ENCODE assay signal across 1 cellular context in genomic region chr2:27753744-27754588, GRCh38.
TF ChIP-seq lines count a peak whose summit lies in the region.

No MANE protein-coding gene starts in this region.

TF ChIP-seq in GM23338, 12 proteins besides CTCF, POLR2A, EP300 and RAD21 (continued from another document):
- TF ChIP-seq, protein P1, sequence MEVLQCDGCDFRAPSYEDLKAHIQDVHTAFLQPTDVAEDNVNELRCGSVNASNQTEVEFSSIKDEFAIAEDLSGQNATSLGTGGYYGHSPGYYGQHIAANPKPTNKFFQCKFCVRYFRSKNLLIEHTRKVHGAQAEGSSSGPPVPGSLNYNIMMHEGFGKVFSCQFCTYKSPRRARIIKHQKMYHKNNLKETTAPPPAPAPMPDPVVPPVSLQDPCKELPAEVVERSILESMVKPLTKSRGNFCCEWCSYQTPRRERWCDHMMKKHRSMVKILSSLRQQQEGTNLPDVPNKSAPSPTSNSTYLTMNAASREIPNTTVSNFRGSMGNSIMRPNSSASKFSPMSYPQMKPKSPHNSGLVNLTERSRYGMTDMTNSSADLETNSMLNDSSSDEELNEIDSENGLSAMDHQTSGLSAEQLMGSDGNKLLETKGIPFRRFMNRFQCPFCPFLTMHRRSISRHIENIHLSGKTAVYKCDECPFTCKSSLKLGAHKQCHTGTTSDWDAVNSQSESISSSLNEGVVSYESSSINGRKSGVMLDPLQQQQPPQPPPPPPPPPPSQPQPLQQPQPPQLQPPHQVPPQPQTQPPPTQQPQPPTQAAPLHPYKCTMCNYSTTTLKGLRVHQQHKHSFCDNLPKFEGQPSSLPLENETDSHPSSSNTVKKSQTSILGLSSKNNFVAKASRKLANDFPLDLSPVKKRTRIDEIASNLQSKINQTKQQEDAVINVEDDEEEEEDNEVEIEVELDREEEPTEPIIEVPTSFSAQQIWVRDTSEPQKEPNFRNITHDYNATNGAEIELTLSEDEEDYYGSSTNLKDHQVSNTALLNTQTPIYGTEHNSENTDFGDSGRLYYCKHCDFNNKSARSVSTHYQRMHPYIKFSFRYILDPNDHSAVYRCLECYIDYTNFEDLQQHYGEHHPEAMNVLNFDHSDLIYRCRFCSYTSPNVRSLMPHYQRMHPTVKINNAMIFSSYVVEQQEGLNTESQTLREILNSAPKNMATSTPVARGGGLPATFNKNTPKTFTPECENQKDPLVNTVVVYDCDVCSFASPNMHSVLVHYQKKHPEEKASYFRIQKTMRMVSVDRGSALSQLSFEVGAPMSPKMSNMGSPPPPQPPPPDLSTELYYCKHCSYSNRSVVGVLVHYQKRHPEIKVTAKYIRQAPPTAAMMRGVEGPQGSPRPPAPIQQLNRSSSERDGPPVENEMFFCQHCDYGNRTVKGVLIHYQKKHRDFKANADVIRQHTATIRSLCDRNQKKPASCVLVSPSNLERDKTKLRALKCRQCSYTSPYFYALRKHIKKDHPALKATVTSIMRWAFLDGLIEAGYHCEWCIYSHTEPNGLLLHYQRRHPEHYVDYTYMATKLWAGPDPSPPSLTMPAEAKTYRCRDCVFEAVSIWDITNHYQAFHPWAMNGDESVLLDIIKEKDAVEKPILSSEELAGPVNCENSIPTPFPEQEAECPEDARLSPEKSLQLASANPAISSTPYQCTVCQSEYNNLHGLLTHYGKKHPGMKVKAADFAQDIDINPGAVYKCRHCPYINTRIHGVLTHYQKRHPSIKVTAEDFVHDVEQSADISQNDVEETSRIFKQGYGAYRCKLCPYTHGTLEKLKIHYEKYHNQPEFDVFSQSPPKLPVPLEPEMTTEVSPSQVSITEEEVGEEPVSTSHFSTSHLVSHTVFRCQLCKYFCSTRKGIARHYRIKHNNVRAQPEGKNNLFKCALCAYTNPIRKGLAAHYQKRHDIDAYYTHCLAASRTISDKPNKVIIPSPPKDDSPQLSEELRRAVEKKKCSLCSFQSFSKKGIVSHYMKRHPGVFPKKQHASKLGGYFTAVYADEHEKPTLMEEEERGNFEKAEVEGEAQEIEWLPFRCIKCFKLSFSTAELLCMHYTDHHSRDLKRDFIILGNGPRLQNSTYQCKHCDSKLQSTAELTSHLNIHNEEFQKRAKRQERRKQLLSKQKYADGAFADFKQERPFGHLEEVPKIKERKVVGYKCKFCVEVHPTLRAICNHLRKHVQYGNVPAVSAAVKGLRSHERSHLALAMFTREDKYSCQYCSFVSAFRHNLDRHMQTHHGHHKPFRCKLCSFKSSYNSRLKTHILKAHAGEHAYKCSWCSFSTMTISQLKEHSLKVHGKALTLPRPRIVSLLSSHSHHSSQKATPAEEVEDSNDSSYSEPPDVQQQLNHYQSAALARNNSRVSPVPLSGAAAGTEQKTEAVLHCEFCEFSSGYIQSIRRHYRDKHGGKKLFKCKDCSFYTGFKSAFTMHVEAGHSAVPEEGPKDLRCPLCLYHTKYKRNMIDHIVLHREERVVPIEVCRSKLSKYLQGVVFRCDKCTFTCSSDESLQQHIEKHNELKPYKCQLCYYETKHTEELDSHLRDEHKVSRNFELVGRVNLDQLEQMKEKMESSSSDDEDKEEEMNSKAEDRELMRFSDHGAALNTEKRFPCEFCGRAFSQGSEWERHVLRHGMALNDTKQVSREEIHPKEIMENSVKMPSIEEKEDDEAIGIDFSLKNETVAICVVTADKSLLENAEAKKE (CRISPR knock-in tag; IDR thresholded peaks at IDR 0.05): no peak
- TF ChIP-seq CREB1 (CRISPR knock-in tag; IDR thresholded peaks at IDR 0.05; ENCODE audit: low read depth) (no peak), POLR2AphosphoS5 (IDR thresholded peaks at IDR 0.05; ENCODE audit: low read depth) (no peak), EZH2phosphoT487 (IDR thresholded peaks at IDR 0.05; ENCODE audit: unreplicated experiment) (no peak), STAT1 (IDR thresholded peaks at IDR 0.05; ENCODE audit: unreplicated experiment) (no peak), EZH2 (IDR thresholded peaks at IDR 0.05; ENCODE audit: low read depth, unreplicated experiment) (no peak), ZNF331 (CRISPR knock-in tag; IDR thresholded peaks at IDR 0.05; ENCODE audit: low read depth) (no peak), NANOG (IDR thresholded peaks at IDR 0.05; ENCODE audit: borderline replicate concordance) (no peak), REST (IDR thresholded peaks at IDR 0.05; ENCODE audit: unreplicated experiment) (no peak)
- TF ChIP-seq, protein P2, sequence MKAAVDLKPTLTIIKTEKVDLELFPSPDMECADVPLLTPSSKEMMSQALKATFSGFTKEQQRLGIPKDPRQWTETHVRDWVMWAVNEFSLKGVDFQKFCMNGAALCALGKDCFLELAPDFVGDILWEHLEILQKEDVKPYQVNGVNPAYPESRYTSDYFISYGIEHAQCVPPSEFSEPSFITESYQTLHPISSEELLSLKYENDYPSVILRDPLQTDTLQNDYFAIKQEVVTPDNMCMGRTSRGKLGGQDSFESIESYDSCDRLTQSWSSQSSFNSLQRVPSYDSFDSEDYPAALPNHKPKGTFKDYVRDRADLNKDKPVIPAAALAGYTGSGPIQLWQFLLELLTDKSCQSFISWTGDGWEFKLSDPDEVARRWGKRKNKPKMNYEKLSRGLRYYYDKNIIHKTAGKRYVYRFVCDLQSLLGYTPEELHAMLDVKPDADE (IDR thresholded peaks at IDR 0.05): no peak
